In genomic region chr2:223957092-223957851, GRCh38 we compare ENCODE assay signal across 8 cellular contexts. TPM values are rescaled to one million over a fixed set of nuclear protein-coding genes. Genes with fewer than 3 reads are reported as not detected.
A peak's percentile ranks its signal among the peaks of the same experiment; 100 is the strongest.
DNase-seq lines count a peak whose midpoint lies in the region; ATAC-seq lines count a peak whose summit lies in the region.

Gene MRPL44, plus strand, starts transcription at chr2:223957463. Its CDS starts 10 bp downstream, at chr2:223957473.

- H3K4me3 Mint-ChIP-seq in dendritic cell treated with granulocyte-macrophage colony-stimulating factor and Interleukin-4, amounts not matched to agents 40 ng/mL and 50 ng/mL, for 4 days = peak within 1 kb of the TSS; percentile 95

- peaks cover 41 to 52% (median 50%) of the 10 kb centered on the region in 10 experiments for H3K4me1 ChIP-seq in BLaER1 treated with 17β-estradiol and CSF1 and Interleukin-3, amounts not matched to agents 10 nM and 100 nM

- peak within 1 kb of the TSS; percentile 80 to 99 (median 96) for H3K4me3 ChIP-seq in BLaER1 treated with 17β-estradiol and CSF1 and Interleukin-3, amounts not matched to agents 10 nM and 100 nM

- no peaks in the 10 kb centered on the region for H3K27me3 Mint-ChIP-seq in dendritic cell treated with granulocyte-macrophage colony-stimulating factor and Interleukin-4, amounts not matched to agents 40 ng/mL and 50 ng/mL, for 4 days

- peaks cover 35% of the 10 kb centered on the region for H3K36me3 Mint-ChIP-seq in dendritic cell treated with granulocyte-macrophage colony-stimulating factor and Interleukin-4, amounts not matched to agents 40 ng/mL and 50 ng/mL, for 4 days (ENCODE audit: low read depth)

- peaks cover 36% of the 10 kb centered on the region for H3K4me1 Mint-ChIP-seq in dendritic cell treated with granulocyte-macrophage colony-stimulating factor and Interleukin-4, amounts not matched to agents 40 ng/mL and 50 ng/mL, for 4 days (ENCODE audit: low read depth)

- peak within 1 kb of the TSS; percentile 76 to 97 (median 88) for H3K4me2 ChIP-seq in BLaER1 treated with 17β-estradiol and CSF1 and Interleukin-3, amounts not matched to agents 10 nM and 100 nM

- H3K27me3 ChIP-seq in BLaER1 treated with 17β-estradiol and CSF1 and Interleukin-3, amounts not matched to agents 10 nM and 100 nM = no peaks in the 10 kb centered on the region

- H3K27ac ChIP-seq in BLaER1 treated with 17β-estradiol and CSF1 and Interleukin-3, amounts not matched to agents 10 nM and 100 nM = peak within 1 kb of the TSS; percentile 87 to 97 (median 94)

- DNase-seq in NCI-H748 treated with DMSO at 0.1 percent for 48 hours (lab: John Stamatoyannopoulos, UW) (peak; percentile 80), left lobe of liver (ENCODE audit: low spot score) (peak; percentile 97)
- peak; percentile 96 to 98 for DNase-seq in activated CD4-positive, alpha-beta T cell treated with anti-CD3 and anti-CD28 coated beads, Interleukin-2, amount 50 U/mL, for 24 hours (ENCODE audit: low read depth in 1 of 2, low spot score in 1 of 2)
- DNase-seq in stimulated activated CD4-positive, alpha-beta T cell treated with anti-CD3 and anti-CD28 coated beads, Interleukin-2, amount 100 ng/mL, for 48 hours = peak; percentile 98

- peaks cover 27 to 47% (median 42%) of the 10 kb centered on the region in 11 experiments for H4K20me1 ChIP-seq in BLaER1 treated with 17β-estradiol and CSF1 and Interleukin-3, amounts not matched to agents 10 nM and 100 nM

- H3K27ac Mint-ChIP-seq in dendritic cell treated with granulocyte-macrophage colony-stimulating factor and Interleukin-4, amounts not matched to agents 40 ng/mL and 50 ng/mL, for 4 days = peak within 1 kb of the TSS; percentile 99

- ATAC-seq in GM19351 (IDR thresholded peaks at IDR 0.05; ENCODE audit: unreplicated experiment) (peak; percentile 81), HG03521 (IDR thresholded peaks at IDR 0.05; ENCODE audit: unreplicated experiment) (peak; percentile 90), left lobe of liver (peak; percentile 100)

- intact Hi-C loops in dendritic cell treated with granulocyte-macrophage colony-stimulating factor and Interleukin-4, amounts not matched to agents 40 ng/mL and 50 ng/mL, for 4 days (cut with micrococcal nuclease) = loop anchor here (1.0 to 10.0 kb wide), 3 partner anchors 12 to 628 kb away; partner anchors contain the start of genes AP1S3, CUL3 and WDFY1

- H3K36me3 ChIP-seq in BLaER1 treated with 17β-estradiol and CSF1 and Interleukin-3, amounts not matched to agents 10 nM and 100 nM = peaks cover 24 to 30% (median 29%) of the 10 kb centered on the region in 11 experiments; a peak in 21 of 22 replicates

- H3K9me3 Mint-ChIP-seq in dendritic cell treated with granulocyte-macrophage colony-stimulating factor and Interleukin-4, amounts not matched to agents 40 ng/mL and 50 ng/mL, for 4 days = no peaks in the 10 kb centered on the region

- no peaks in the 10 kb centered on the region for H3K9me3 ChIP-seq in BLaER1 treated with 17β-estradiol and CSF1 and Interleukin-3, amounts not matched to agents 10 nM and 100 nM (replicated peaks in 1 of 11)

- H3K9ac ChIP-seq in BLaER1 treated with 17β-estradiol and CSF1 and Interleukin-3, amounts not matched to agents 10 nM and 100 nM = peak within 1 kb of the TSS; percentile 87 to 99 (median 96)

RNA-seq across cellular contexts. Expression of gene MRPL44, which starts in this region (rescaled TPM):
- total RNA-seq in left lobe of liver = 22.0 TPM

Comparison
In these comparisons a context has a peak if more than half of its experiments do, and no peak if none do; other contexts are left out.
1. Peak in every context shown above with its lines: DNase-seq, ATAC-seq, H3K4me3 ChIP-seq and H3K27ac ChIP-seq.